12 cellular contexts compared by ENCODE assay signal in genomic region chr10:24467605-24468004, GRCh38.
A peak's percentile ranks its signal among the peaks of the same experiment; 100 is the strongest.
DNase-seq lines count a peak whose midpoint lies in the region; ATAC-seq, FAIRE-seq and TF ChIP-seq lines count a peak whose summit lies in the region.
"Had no signal": no experiment of that assay in that cellular context is flagged by ENCODE, and none has a peak within 500 bp of the region (broad histone marks: within the 10 kb centered on the region; RNA-seq: fewer than 3 reads in every experiment).

No MANE protein-coding gene starts in this region.

- FAIRE-seq in small intestine (lab: Jason Lieb, UNC): no peak

- H3K4me3 ChIP-seq in MM.1S (ENCODE audit: low read length): no peak overlapping the region
- H3K4me3 ChIP-seq in breast epithelium: peak overlapping the region in 2 of 3 donors; percentile 49 to 63
- H3K4me3 ChIP-seq in liver (ENCODE audit: low read depth in 1 of 3, low read length in 3 of 3): peak overlapping the region; percentile 64 to 75 (median 67)
- no peak overlapping the region for H3K4me3 ChIP-seq in thyroid gland (replicated peaks in 1 of 3)
- peak overlapping the region in 1 of 2 donors; percentile 54 for H3K4me3 ChIP-seq in small intestine (ENCODE audit: low read depth in 1 of 2, low read length in 2 of 2)

- no peak for ATAC-seq in left colon
- no peak for ATAC-seq in GM21390 (IDR thresholded peaks at IDR 0.05; ENCODE audit: unreplicated experiment)

- no peak for TF ChIP-seq RAD21 in liver (IDR thresholded peaks at IDR 0.05)

- H3K36me3 ChIP-seq in MM.1S (replicated peaks; ENCODE audit: insufficient read depth, low read length) (no peaks in the 10 kb centered on the region), breast epithelium (no peaks in the 10 kb centered on the region), liver (ENCODE audit: control insufficient read depth in 4 of 4, insufficient read depth in 3 of 4, low read depth in 1 of 4, low read length in 3 of 4) (peaks cover 0 to 7% (median 4%) of the 10 kb centered on the region in 4 donors), thyroid gland (no peaks in the 10 kb centered on the region), small intestine (ENCODE audit: control insufficient read depth in 2 of 2, insufficient read depth in 2 of 2, low read length in 2 of 2) (no peaks in the 10 kb centered on the region)

- H3K9me3 ChIP-seq in MM.1S (replicated peaks; ENCODE audit: insufficient read depth, low read length) (no peaks in the 10 kb centered on the region), breast epithelium (peaks cover 0 to 2% of the 10 kb centered on the region in 2 donors), liver (ENCODE audit: control insufficient read depth in 4 of 4, low read length in 3 of 4) (no peaks in the 10 kb centered on the region), thyroid gland (no peaks in the 10 kb centered on the region), small intestine (ENCODE audit: control insufficient read depth, low read depth) (no peaks in the 10 kb centered on the region)

- H3K27ac ChIP-seq in MM.1S (ENCODE audit: low read length): no peak overlapping the region
- H3K27ac ChIP-seq in breast epithelium: peak overlapping the region; percentile 91 to 97
- H3K27ac ChIP-seq in liver (ENCODE audit: low read depth in 1 of 2, low read length in 2 of 2): peak overlapping the region; percentile 87 to 91
- peak overlapping the region in 2 of 3 donors; percentile 87 to 92 for H3K27ac ChIP-seq in thyroid gland
- peak overlapping the region in 1 of 2 donors; percentile 67 for H3K27ac ChIP-seq in small intestine (ENCODE audit: low read depth in 1 of 2, low read length in 1 of 2)

- H3K4me2 ChIP-seq in MM.1S (ENCODE audit: low read depth, low read length): 0 out of 2 replicates have a peak overlapping the region, but pooled peaks have one; percentile 89

- H3K9ac ChIP-seq in MM.1S (ENCODE audit: low read length) (no peak overlapping the region), liver (ENCODE audit: low read depth in 1 of 2, low read length in 2 of 2) (peak overlapping the region in 1 of 2 donors; percentile 84)

- H3K79me2 ChIP-seq in MM.1S (ENCODE audit: low read length): peaks cover 75% of the 10 kb centered on the region

- peaks cover 20% of the 10 kb centered on the region for H3F3A ChIP-seq in MM.1S (ENCODE audit: insufficient read depth, low read length)

- H3K9me2 ChIP-seq in MM.1S (replicated peaks; ENCODE audit: insufficient read depth, low read length): no peaks in the 10 kb centered on the region

- 36% methylated on average over 2 of the region's 2 CpGs for WGBS in liver
- WGBS in thyroid gland, 2 donors: 86 to 91% methylated on average over 2 of the region's 2 CpGs
- WGBS in small intestine, 3 donors: 26 to 61% (median 30%) methylated on average over 2 of the region's 2 CpGs

- no peak overlapping the region for H2AFZ ChIP-seq in MM.1S (ENCODE audit: low read length)

- intact Hi-C loops in breast epithelium (cut with DNase I; ENCODE audit: low total_unique reads): loop anchor here (5.0 kb wide), 1 partner anchor 255 kb away; the partner anchor contains the start of gene ARHGAP21
- intact Hi-C loops in thyroid gland (cut with DNase I): no loop called here
- intact Hi-C loops in left colon (cut with DNase I, micrococcal nuclease): no loop called here

- TF ChIP-seq POLR2A in breast epithelium (IDR thresholded peaks at IDR 0.05) (no peak), thyroid gland (IDR thresholded peaks at IDR 0.05) (no peak)

- no peak for TF ChIP-seq CTCF in MM.1S (IDR thresholded peaks at IDR 0.05; ENCODE audit: low read length)
- no peak for TF ChIP-seq CTCF in breast epithelium (IDR thresholded peaks at IDR 0.05)
- TF ChIP-seq CTCF in liver (IDR thresholded peaks at IDR 0.05; ENCODE audit: low read depth, low read length, missing input control): no peak
- TF ChIP-seq CTCF in thyroid gland (IDR thresholded peaks at IDR 0.05): no peak

- peaks cover 41% of the 10 kb centered on the region for H3K4me1 ChIP-seq in MM.1S (ENCODE audit: low read length)
- peaks cover 10 to 20% of the 10 kb centered on the region in 2 donors for H3K4me1 ChIP-seq in breast epithelium
- peaks cover 9 to 50% (median 17%) of the 10 kb centered on the region in 4 donors for H3K4me1 ChIP-seq in liver (ENCODE audit: control insufficient read depth in 4 of 4, insufficient read depth in 4 of 4, low read length in 3 of 4)
- H3K4me1 ChIP-seq in thyroid gland: peaks cover 42 to 52% of the 10 kb centered on the region in 2 donors
- peaks cover 2 to 6% of the 10 kb centered on the region in 2 donors for H3K4me1 ChIP-seq in small intestine (ENCODE audit: control insufficient read depth in 2 of 2, insufficient read depth in 1 of 2, low read depth in 1 of 2, low read length in 1 of 2)

- DNase-seq in MM.1S (no peak), breast epithelium (ENCODE audit: low spot score in 2 of 2) (no peak), thyroid gland (no peak), left colon (no peak), small intestine (no peak)
- DNase-seq: activated naive CD4-positive, alpha-beta T cell treated with anti-CD3 and anti-CD28 coated beads, Interleukin-2, amount 10 ng/mL, durations not matched to agents 7 days and 5 days; dermis blood vessel endothelial cell; head of caudate nucleus; NCI-H2171 treated with DMSO at 0.1 percent for 48 hours; OCI-M1 had no signal

- H4K20me1 ChIP-seq in MM.1S (ENCODE audit: insufficient read depth, low read length): no peaks in the 10 kb centered on the region

- H3K27me3 ChIP-seq in MM.1S (replicated peaks; ENCODE audit: insufficient read depth, low read length) (no peaks in the 10 kb centered on the region), breast epithelium (no peaks in the 10 kb centered on the region), liver (ENCODE audit: control insufficient read depth in 4 of 4, insufficient read depth in 4 of 4, low read length in 3 of 4) (no peaks in the 10 kb centered on the region), thyroid gland (no peaks in the 10 kb centered on the region), small intestine (ENCODE audit: control insufficient read depth in 2 of 2, insufficient read depth in 2 of 2, low read length in 2 of 2) (no peaks in the 10 kb centered on the region)

TF ChIP-seq in liver, 16 proteins besides CTCF, POLR2A, EP300 and RAD21:
- no peak for TF ChIP-seq ZBTB33 (IDR thresholded peaks at IDR 0.05)
- no peak for TF ChIP-seq SP1 (IDR thresholded peaks at IDR 0.05)
- no peak for TF ChIP-seq JUND (IDR thresholded peaks at IDR 0.05)
- TF ChIP-seq TAF1 (conservative IDR thresholded peaks at IDR 0.05): no peak
- TF ChIP-seq GABPA (IDR thresholded peaks at IDR 0.05 in 1 of 2, conservative IDR thresholded peaks at IDR 0.05 in 1 of 2): no peak
- TF ChIP-seq HNF4A (conservative IDR thresholded peaks at IDR 0.05): no peak
- no peak for TF ChIP-seq HNF4G (IDR thresholded peaks at IDR 0.05)
- TF ChIP-seq YY1 (IDR thresholded peaks at IDR 0.05): no peak

Comparison
In these comparisons a context has a peak if more than half of its experiments do, and no peak if none do; other contexts are left out.
1. H3K4me3 ChIP-seq: peak in breast epithelium (2 of 3) and liver (3 of 3); none in MM.1S (single experiment) and thyroid gland (0 of 3).